Comparison of ENCODE assay signal across 8 cellular contexts in genomic region chr4:124275-125081, GRCh38. TPM values are rescaled to one million over a fixed set of nuclear protein-coding genes. Genes with fewer than 3 reads are reported as not detected.
A peak's percentile ranks its signal among the peaks of the same experiment; 100 is the strongest.
DNase-seq lines count a peak whose midpoint lies in the region; ATAC-seq and TF ChIP-seq lines count a peak whose summit lies in the region.

Gene ZNF718, plus strand, starts transcription at chr4:124501. Its CDS starts 170 bp downstream, at chr4:124671.

- peaks cover 50% of the 10 kb centered on the region for H3K9me3 Mint-ChIP-seq in neural progenitor cell

- H3K4me2 ChIP-seq in KMS-11, result no peak within 1 kb of the TSS
- H3K4me2 ChIP-seq in neural progenitor cell, result peak within 1 kb of the TSS; percentile 93

- peak; percentile 91 for ATAC-seq in GM21619 (IDR thresholded peaks at IDR 0.05; ENCODE audit: unreplicated experiment)

- TF ChIP-seq CTCF in KMS-11 (conservative IDR thresholded peaks at IDR 0.05; ENCODE audit: low read depth, low read length) (no peak), foreskin fibroblast (IDR thresholded peaks at IDR 0.05; ENCODE audit: low read depth, low read length) (no peak), neural progenitor cell (IDR thresholded peaks at IDR 0.05) (no peak)

- no peaks in the 10 kb centered on the region for H3K36me3 ChIP-seq in KMS-11 (ENCODE audit: insufficient read depth)
- H3K36me3 ChIP-seq in neural progenitor cell, result peaks cover 7% of the 10 kb centered on the region
- peaks cover 5 to 16% of the 10 kb centered on the region in 2 donors for H3K36me3 ChIP-seq in stomach smooth muscle (ENCODE audit: control insufficient read depth in 2 of 2, insufficient read depth in 2 of 2, low read length in 2 of 2)

- H3K27ac Mint-ChIP-seq in neural progenitor cell, result peak within 1 kb of the TSS; percentile 99

- H3K9me3 ChIP-seq in neural progenitor cell (ENCODE audit: low read depth), result peaks cover 10% of the 10 kb centered on the region
- H3K9me3 ChIP-seq in stomach smooth muscle (ENCODE audit: control insufficient read depth in 2 of 2, low read length in 2 of 2), result no peaks in the 10 kb centered on the region

- peaks cover 10% of the 10 kb centered on the region for H3K4me1 Mint-ChIP-seq in neural progenitor cell

- H3K27me3 ChIP-seq in KMS-11 (ENCODE audit: insufficient read depth, low read depth) (no peaks in the 10 kb centered on the region), neural progenitor cell (no peaks in the 10 kb centered on the region), stomach smooth muscle (ENCODE audit: control insufficient read depth in 1 of 2, insufficient read depth in 2 of 2, low read length in 2 of 2) (no peaks in the 10 kb centered on the region)

- H3K4me1 ChIP-seq in KMS-11 (ENCODE audit: low read depth, poor library complexity, severe bottlenecking) (no peaks in the 10 kb centered on the region), neural progenitor cell (no peaks in the 10 kb centered on the region), stomach smooth muscle (ENCODE audit: control insufficient read depth, insufficient read depth, low read length) (peaks cover 9% of the 10 kb centered on the region)

- H2AFZ ChIP-seq in KMS-11 (ENCODE audit: low read depth) (peak within 1 kb of the TSS; percentile 14; the same call in 1 of the 2 replicates), neural progenitor cell (replicated peaks) (peak within 1 kb of the TSS; percentile 82)

- H3K9ac ChIP-seq in KMS-11 (peak within 1 kb of the TSS; percentile 52; the same call in 1 of the 2 replicates), neural progenitor cell (peak within 1 kb of the TSS; percentile 91), stomach smooth muscle (ENCODE audit: low read length in 2 of 2) (peak within 1 kb of the TSS; percentile 89 to 93)

- peaks cover 16% of the 10 kb centered on the region for H3K36me3 Mint-ChIP-seq in neural progenitor cell

- H3K27me3 Mint-ChIP-seq in neural progenitor cell (ENCODE audit: insufficient read depth, low read depth), result peaks cover 11% of the 10 kb centered on the region

- peak within 1 kb of the TSS; percentile 99 for H3K4me3 Mint-ChIP-seq in neural progenitor cell

- no peaks in the 10 kb centered on the region for H3K79me2 ChIP-seq in KMS-11 (ENCODE audit: insufficient read depth, low read depth)
- H3K79me2 ChIP-seq in neural progenitor cell (ENCODE audit: low read depth), result peaks cover 26% of the 10 kb centered on the region

- H3K4me3 ChIP-seq in KMS-11 (IDR thresholded peaks at IDR 0.05; ENCODE audit: insufficient read depth, low read depth, low read length) (peak within 1 kb of the TSS; percentile 35), foreskin fibroblast (ENCODE audit: low read depth in 1 of 2, low read length in 2 of 2) (peak within 1 kb of the TSS; percentile 64 to 94), neural progenitor cell (peak within 1 kb of the TSS; percentile 76), stomach smooth muscle (ENCODE audit: low read length in 2 of 2) (peak within 1 kb of the TSS; percentile 96 to 97)

- H3K27ac ChIP-seq in KMS-11 (peak within 1 kb of the TSS; percentile 42; the same call in 1 of the 2 replicates), neural progenitor cell (peak within 1 kb of the TSS; percentile 84), stomach smooth muscle (ENCODE audit: low read length) (peak within 1 kb of the TSS; percentile 85)

- H4K20me1 ChIP-seq in KMS-11 (ENCODE audit: insufficient read depth) (no peaks in the 10 kb centered on the region), neural progenitor cell (ENCODE audit: low read depth) (peaks cover 14% of the 10 kb centered on the region)

- peak; percentile 99 for DNase-seq in DMS53 treated with DMSO at 0.1 percent for 48 hours (lab: John Stamatoyannopoulos, UW; ENCODE audit: unreplicated experiment)
- DNase-seq in SIG-M5 (lab: John Stamatoyannopoulos, UW), result peak; percentile 7
- peak; percentile 87 for DNase-seq in activated gamma-delta T cell treated with anti-CD3 and anti-CD28 coated beads, Interleukin-2, amount 50 U/mL, for 16 hours (ENCODE audit: low read depth)
- peak; percentile 94 to 98 for DNase-seq in foreskin fibroblast
- peak; percentile 97 for DNase-seq in neural progenitor cell (ENCODE audit: low spot score)

- no peaks in the 10 kb centered on the region for H3F3A ChIP-seq in neural progenitor cell (ENCODE audit: low read depth)

RNA-seq across cellular contexts. Expression of gene ZNF718, which starts in this region (rescaled TPM):
- total RNA-seq in neural progenitor cell (ENCODE audit: low replicate concordance), result 11.9 and 15.4 TPM in 2 replicates

Comparison
In these comparisons a context has a peak if more than half of its experiments do, and no peak if none do; other contexts are left out.
1. Peak in every context shown above with its lines: DNase-seq, ATAC-seq, H3K4me3 ChIP-seq and H3K27ac ChIP-seq.
2. DNase-seq: peak in every context shown above with its lines; median percentile 99 in DMS53 treated with DMSO at 0.1 percent for 48 hours; 97 in neural progenitor cell; 96 in foreskin fibroblast; 87 in activated gamma-delta T cell treated with anti-CD3 and anti-CD28 coated beads, Interleukin-2, amount 50 U/mL, for 16 hours; 7 in SIG-M5.
3. H3K4me3 ChIP-seq: peak in every context shown above with its lines; median percentile 96 in stomach smooth muscle; 79 in foreskin fibroblast; 76 in neural progenitor cell; 35 in KMS-11.